In genomic region chr16:14789564-14789963, GRCh38 we compare ENCODE assay signal across 3 cellular contexts. TPM values are rescaled to one million over a fixed set of nuclear protein-coding genes. Genes with fewer than 3 reads are reported as not detected.
"Had no signal": no experiment of that assay in that cellular context is flagged by ENCODE, and none has a peak within 500 bp of the region (broad histone marks: within the 10 kb centered on the region; RNA-seq: fewer than 3 reads in every experiment).

No MANE protein-coding gene starts in this region.

RNA-seq across cellular contexts. Expression of gene NPIPA2, which starts 47.2 kb away (rescaled TPM):
- polyA plus RNA-seq: immature natural killer cell; mammary epithelial cell; naive thymus-derived CD4-positive, alpha-beta T cell had no signal
